In the genomic region with DNA sequence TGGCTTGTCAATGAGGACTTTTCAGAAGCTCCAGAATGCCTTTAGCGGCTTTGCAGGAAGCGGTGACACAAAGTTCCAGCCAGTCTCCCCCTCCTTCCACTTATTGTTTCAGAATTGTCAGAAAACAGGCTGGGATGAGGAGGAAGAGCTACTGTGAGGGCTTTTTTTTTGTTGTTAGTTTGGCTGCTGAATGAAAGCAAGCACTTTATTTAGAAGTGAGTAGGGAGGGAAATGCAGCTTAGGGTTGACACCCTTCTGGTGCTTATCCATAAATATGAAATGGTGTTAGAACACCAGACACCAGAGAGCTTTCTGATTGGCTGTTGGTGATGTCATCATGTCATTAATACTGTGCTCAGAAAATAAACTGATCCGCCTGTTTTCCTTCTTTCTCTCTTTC, we compare ENCODE assay signal across 12 cellular contexts.
DNase-seq lines count a peak whose midpoint lies in the region; ATAC-seq, FAIRE-seq and TF ChIP-seq lines count a peak whose summit lies in the region.
"Had no signal": no experiment of that assay in that cellular context is flagged by ENCODE, and none has a peak within 500 bp of the region (broad histone marks: within the 10 kb centered on the region; RNA-seq: fewer than 3 reads in every experiment).

No MANE protein-coding gene starts in this region.

- H3K27ac Mint-ChIP-seq in activated CD4-positive, alpha-beta T cell treated with anti-CD3 and anti-CD28 coated beads, Interleukin-2, amount 10 ng/mL, durations not matched to agents 24 days and 14 days, result no peak overlapping the region
- H3K27ac Mint-ChIP-seq: T-helper 17 cell had no signal

- no peak for FAIRE-seq in K562 (lab: Jason Lieb, UNC)

- peaks cover 14% of the 10 kb centered on the region for H3K4me1 Mint-ChIP-seq in activated CD4-positive, alpha-beta T cell treated with anti-CD3 and anti-CD28 coated beads, Interleukin-2, amount 10 ng/mL, durations not matched to agents 24 days and 14 days
- H3K4me1 Mint-ChIP-seq: T-helper 17 cell had no signal

- no peaks in the 10 kb centered on the region for H3K9me1 ChIP-seq in K562 (ENCODE audit: control insufficient read depth, insufficient read depth, low read length)

- BruUV-seq in K562 (replicated peaks; lab: Mats Ljungman, UMichigan), result no TSS peak

- no peaks in the 10 kb centered on the region for H3K9me3 ChIP-seq in K562 (replicated peaks; ENCODE audit: control insufficient read depth, insufficient read depth, low read depth, low read length)
- H3K9me3 ChIP-seq: stomach had no signal

- H3K27me3 ChIP-seq in K562 (ENCODE audit: control insufficient read depth in 2 of 2, insufficient read depth in 2 of 2, low read length in 2 of 2), result peaks cover 0 to 6% of the 10 kb centered on the region in 2 experiments; a peak in 2 of 5 replicates
- H3K27me3 ChIP-seq: stomach had no signal

- no peak overlapping the region for H3K27ac ChIP-seq in K562 (ENCODE audit: extremely low read depth, low read depth, low read length)

- no peaks in the 10 kb centered on the region for H4K20me1 ChIP-seq in K562 (replicated peaks; ENCODE audit: control insufficient read depth, insufficient read depth, low read length)

- TF ChIP-seq RAD21 in K562 (CRISPR knock-in tag; conservative IDR thresholded peaks at IDR 0.05 in 1 of 2, IDR thresholded peaks at IDR 0.05 in 1 of 2), result no peak

- POLR2A ChIA-PET in K562 (lab: Yijun Ruan, JAX), result no interaction called here

- DNase-seq in NCI-H748 (lab: John Stamatoyannopoulos, UW; ENCODE audit: unreplicated experiment) (peak; percentile 63), NCI-H748 treated with DMSO at 0.1 percent for 48 hours (lab: John Stamatoyannopoulos, UW) (no peak), K562 (ENCODE audit: extremely low read depth in 1 of 4, low spot score in 3 of 4) (peak in 3 of 4 experiments; percentile 15 to 20 (median 19)), inferior parietal cortex (ENCODE audit: extremely low spot score) (peak; percentile 55), retina (peak; percentile 79), hepatic stellate cell (ENCODE audit: low spot score) (no peak)
- no peak for DNase-seq in activated CD4-positive, alpha-beta T cell treated with anti-CD3 and anti-CD28 coated beads for 1 hour
- DNase-seq in activated CD4-positive, alpha-beta T cell treated with anti-CD3 and anti-CD28 coated beads, Interleukin-2, amount 10 ng/mL, durations not matched to agents 24 days and 14 days, result no peak
- DNase-seq: activated effector memory CD4-positive, alpha-beta T cell treated with Interleukin-2 at 50 U/mL for 16 hours; NCI-H1930; stomach; T-helper 17 cell had no signal

- no peak overlapping the region for H3K4me3 ChIP-seq in K562
- H3K4me3 ChIP-seq: stomach had no signal

- H3K27me3 Mint-ChIP-seq in activated CD4-positive, alpha-beta T cell treated with anti-CD3 and anti-CD28 coated beads, Interleukin-2, amount 10 ng/mL, durations not matched to agents 24 days and 14 days, result no peaks in the 10 kb centered on the region

- intact Hi-C loops in K562 (cut with micrococcal nuclease), result no loop called here
- intact Hi-C loops in activated CD4-positive, alpha-beta T cell treated with anti-CD3 and anti-CD28 coated beads, Interleukin-2, amount 10 ng/mL, durations not matched to agents 24 days and 14 days (cut with micrococcal nuclease), result loop anchor here (10.0 kb wide), 1 partner anchor 1710 kb away; no protein-coding TSS in a partner anchor

- no peaks in the 10 kb centered on the region for H3K36me3 ChIP-seq in K562 (ENCODE audit: control insufficient read depth, insufficient read depth, low read length)
- H3K36me3 ChIP-seq: stomach had no signal

- H3K4me3 Mint-ChIP-seq in activated CD4-positive, alpha-beta T cell treated with anti-CD3 and anti-CD28 coated beads, Interleukin-2, amount 10 ng/mL, durations not matched to agents 24 days and 14 days, result no peak overlapping the region
- H3K4me3 Mint-ChIP-seq: T-helper 17 cell had no signal

- no peaks in the 10 kb centered on the region for H3K79me2 ChIP-seq in K562 (ENCODE audit: control insufficient read depth, insufficient read depth, low read length)

- in situ Hi-C loops in K562 (cut with MboI), result no loop called here

- peaks cover 7% of the 10 kb centered on the region for H3K9me3 Mint-ChIP-seq in activated CD4-positive, alpha-beta T cell treated with anti-CD3 and anti-CD28 coated beads, Interleukin-2, amount 10 ng/mL, durations not matched to agents 24 days and 14 days

- H3K4me2 ChIP-seq in K562 (ENCODE audit: insufficient read depth, low read length), result no peak overlapping the region

- TF ChIP-seq CTCF in K562 (IDR thresholded peaks at IDR 0.05 in 2 of 3, conservative IDR thresholded peaks at IDR 0.05 in 1 of 3; ENCODE audit: insufficient read depth in 2 of 3, low read depth in 1 of 3, low read length in 3 of 3), result no peak

- no peaks in the 10 kb centered on the region for H3K4me1 ChIP-seq in K562 (replicated peaks in 1 of 2; ENCODE audit: control insufficient read depth in 2 of 2, insufficient read depth in 2 of 2, low read length in 2 of 2)

- no peak overlapping the region for H3K9ac ChIP-seq in K562 (ENCODE audit: insufficient read depth in 1 of 2, low read depth in 2 of 2, low read length in 2 of 2)

- WGBS in K562 (ENCODE audit: insufficient coverage, low coverage, missing lambda C conversion rate), result 0% methylated on average over 3 of the region's 3 CpGs

- no peak overlapping the region for H2AFZ ChIP-seq in K562 (ENCODE audit: low read depth, low read length)

- TF ChIP-seq EP300 in K562 (IDR thresholded peaks at IDR 0.05; ENCODE audit: low read length), result no peak

- no peak for TF ChIP-seq POLR2A in K562 (conservative IDR thresholded peaks at IDR 0.05)

- CTCF ChIA-PET in K562 (lab: Yijun Ruan, JAX; ENCODE audit: low intra/inter-chr PET ratio), result no interaction called here

- H3K36me3 Mint-ChIP-seq in activated CD4-positive, alpha-beta T cell treated with anti-CD3 and anti-CD28 coated beads, Interleukin-2, amount 10 ng/mL, durations not matched to agents 24 days and 14 days (ENCODE audit: low read depth), result no peaks in the 10 kb centered on the region

- no peak for ATAC-seq in K562
- ATAC-seq: T-helper 17 cell had no signal

TF ChIP-seq in K562, 482 proteins besides CTCF, POLR2A, EP300 and RAD21:
- TF ChIP-seq, protein P1, sequence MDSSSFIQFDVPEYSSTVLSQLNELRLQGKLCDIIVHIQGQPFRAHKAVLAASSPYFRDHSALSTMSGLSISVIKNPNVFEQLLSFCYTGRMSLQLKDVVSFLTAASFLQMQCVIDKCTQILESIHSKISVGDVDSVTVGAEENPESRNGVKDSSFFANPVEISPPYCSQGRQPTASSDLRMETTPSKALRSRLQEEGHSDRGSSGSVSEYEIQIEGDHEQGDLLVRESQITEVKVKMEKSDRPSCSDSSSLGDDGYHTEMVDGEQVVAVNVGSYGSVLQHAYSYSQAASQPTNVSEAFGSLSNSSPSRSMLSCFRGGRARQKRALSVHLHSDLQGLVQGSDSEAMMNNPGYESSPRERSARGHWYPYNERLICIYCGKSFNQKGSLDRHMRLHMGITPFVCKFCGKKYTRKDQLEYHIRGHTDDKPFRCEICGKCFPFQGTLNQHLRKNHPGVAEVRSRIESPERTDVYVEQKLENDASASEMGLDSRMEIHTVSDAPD (CRISPR knock-in tag; IDR thresholded peaks at IDR 0.05), result no peak
- TF ChIP-seq ZNF77 (CRISPR knock-in tag; IDR thresholded peaks at IDR 0.05) (no peak), TEAD2 (tag; IDR thresholded peaks at IDR 0.05) (no peak), SMARCA5 (IDR thresholded peaks at IDR 0.05) (no peak), POLR2G (IDR thresholded peaks at IDR 0.05; ENCODE audit: low read depth, low read length) (no peak), JUND (IDR thresholded peaks at IDR 0.05; ENCODE audit: borderline replicate concordance, low read depth, low read length) (no peak), JUND (tag; IDR thresholded peaks at IDR 0.05; ENCODE audit: borderline replicate concordance, low read depth, low read length) (peak; percentile 53; the same call in 1 of the 3 replicates), KDM2B (CRISPR knock-in tag; IDR thresholded peaks at IDR 0.05) (no peak), SNRNP70 (optimal IDR thresholded peaks at IDR 0.05; ENCODE audit: low read depth, low read length) (no peak), ATF7 (IDR thresholded peaks at IDR 0.05) (peak; percentile 63)
- TF ChIP-seq, protein P2, sequence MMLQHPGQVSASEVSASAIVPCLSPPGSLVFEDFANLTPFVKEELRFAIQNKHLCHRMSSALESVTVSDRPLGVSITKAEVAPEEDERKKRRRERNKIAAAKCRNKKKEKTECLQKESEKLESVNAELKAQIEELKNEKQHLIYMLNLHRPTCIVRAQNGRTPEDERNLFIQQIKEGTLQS (IDR thresholded peaks at IDR 0.05), result peak; percentile 52
- TF ChIP-seq, protein P2 (CRISPR knock-in tag; conservative IDR thresholded peaks at IDR 0.05), result no peak
TF ChIP-seq in K562: peak in this region for 3.

Comparison
In these comparisons a context has a peak if more than half of its experiments do, and no peak if none do; other contexts are left out.
1. DNase-seq: peak in NCI-H748 (single experiment), K562 (3 of 4), inferior parietal cortex (single experiment) and retina (single experiment); none in NCI-H748 treated with DMSO at 0.1 percent for 48 hours (single experiment), hepatic stellate cell (single experiment), activated CD4-positive, alpha-beta T cell treated with anti-CD3 and anti-CD28 coated beads for 1 hour (single experiment) and activated CD4-positive, alpha-beta T cell treated with anti-CD3 and anti-CD28 coated beads, Interleukin-2, amount 10 ng/mL, durations not matched to agents 24 days and 14 days (single experiment).